Comparison of ENCODE assay signal across 8 cellular contexts in genomic region chr10:11345224-11346054, GRCh38.
DNase-seq lines count a peak whose midpoint lies in the region; ATAC-seq and TF ChIP-seq lines count a peak whose summit lies in the region.

No MANE protein-coding gene starts in this region.

- WGBS in transverse colon (ENCODE audit: low coverage in 1 of 2), 2 donors: 47 to 57% methylated on average over 7 to 10 of the region's 10 CpGs
- whole genome bisulfite sequencing in esophagus squamous epithelium, 2 donors: 30 to 45% methylated on average over 10 of the region's 10 CpGs

- H3K9me3 ChIP-seq in transverse colon (no peaks in the 10 kb centered on the region), esophagus squamous epithelium (no peaks in the 10 kb centered on the region)

- in situ Hi-C loops in transverse colon (cut with MboI; ENCODE audit: low pct_ligation_motif_present in 1 of 4, low pct_unique_long_range_greater_than_20kb in 1 of 4, low sequenced_read_pairs in 3 of 4): no loop called here

- H3K27me3 ChIP-seq in transverse colon (no peaks in the 10 kb centered on the region), esophagus squamous epithelium (no peaks in the 10 kb centered on the region)

- TF ChIP-seq POLR2A in transverse colon (IDR thresholded peaks at IDR 0.05) (no peak), esophagus squamous epithelium (IDR thresholded peaks at IDR 0.05) (no peak)

- TF ChIP-seq EP300 in transverse colon (IDR thresholded peaks at IDR 0.05; ENCODE audit: low read depth): no peak

- TF ChIP-seq CTCF in epithelial cell of proximal tubule (conservative IDR thresholded peaks at IDR 0.05; ENCODE audit: low read depth, low read length) (peak; percentile 23), transverse colon (IDR thresholded peaks at IDR 0.05) (peak in 3 of 5 experiments; percentile 13 to 33 (median 19)), esophagus squamous epithelium (IDR thresholded peaks at IDR 0.05) (peak in 2 of 6 experiments; percentile 16 to 45)

- intact Hi-C loops in transverse colon (cut with DNase I; ENCODE audit: low total_unique reads) (no loop called here), esophagus squamous epithelium (cut with DNase I) (no loop called here)

- peak overlapping the region in 1 of 4 donors; percentile 16 for H3K27ac ChIP-seq in transverse colon
- peak overlapping the region in 2 of 4 donors; percentile 7 to 36 for H3K27ac ChIP-seq in esophagus squamous epithelium

- peaks cover 0 to 9% (median 2%) of the 10 kb centered on the region in 4 donors for H3K4me1 ChIP-seq in transverse colon
- peaks cover 0 to 16% (median 0%) of the 10 kb centered on the region in 3 donors for H3K4me1 ChIP-seq in esophagus squamous epithelium

- peak; percentile 1 for DNase-seq in NCI-H446 treated with DMSO at 0.1 percent for 48 hours (lab: John Stamatoyannopoulos, UW)
- DNase-seq in epithelial cell of proximal tubule (ENCODE audit: low read depth): peak; percentile 12
- DNase-seq in transverse colon: peak; percentile 36
- DNase-seq in esophagus squamous epithelium (lab: John Stamatoyannopoulos, UW): no peak

- ATAC-seq in GM18502 (IDR thresholded peaks at IDR 0.05; ENCODE audit: poor library complexity, unreplicated experiment) (peak; percentile 85), HG02623 (IDR thresholded peaks at IDR 0.05; ENCODE audit: unreplicated experiment) (peak; percentile 47), GM21360 (IDR thresholded peaks at IDR 0.05; ENCODE audit: unreplicated experiment) (no peak), HG03025 (IDR thresholded peaks at IDR 0.05; ENCODE audit: low FRiP score, unreplicated experiment) (no peak)

- H3K36me3 ChIP-seq in transverse colon (no peaks in the 10 kb centered on the region), esophagus squamous epithelium (no peaks in the 10 kb centered on the region)

- H3K4me3 ChIP-seq in epithelial cell of proximal tubule (ENCODE audit: low read depth, low read length): no peak overlapping the region
- H3K4me3 ChIP-seq in transverse colon: no peak overlapping the region
- H3K4me3 ChIP-seq in esophagus squamous epithelium: no peak overlapping the region

Comparison
In these comparisons a context has a peak if more than half of its experiments do, and no peak if none do; other contexts are left out.
1. ATAC-seq: peak in GM18502 (single experiment) and HG02623 (single experiment); none in GM21360 (single experiment) and HG03025 (single experiment).